18 cellular contexts compared by ENCODE assay signal in the genomic region with DNA sequence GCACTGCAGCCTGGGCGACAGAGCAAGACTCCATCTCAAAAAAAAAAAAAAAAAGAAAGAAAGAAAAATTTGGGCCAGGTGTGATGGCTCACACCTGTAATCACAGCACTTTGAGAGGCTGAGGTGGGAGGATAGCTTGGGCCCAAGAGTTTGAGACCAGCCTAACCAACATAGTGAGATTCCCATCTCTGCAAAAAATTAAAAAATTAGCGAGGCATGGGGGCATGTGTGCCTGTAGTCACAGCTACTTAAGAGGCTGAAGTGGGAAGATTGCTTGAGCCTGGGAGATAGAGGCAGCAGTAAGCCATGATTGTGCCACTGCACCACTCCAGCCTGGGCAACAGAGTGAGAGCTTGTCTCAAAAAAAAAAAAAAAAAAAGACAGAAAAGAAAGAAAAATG. TPM values are rescaled to one million over a fixed set of nuclear protein-coding genes. Genes with fewer than 3 reads are reported as not detected.
"Had no signal": no experiment of that assay in that cellular context is flagged by ENCODE, and none has a peak within 500 bp of the region (broad histone marks: within the 10 kb centered on the region; RNA-seq: fewer than 3 reads in every experiment).

No MANE protein-coding gene starts in this region.

- H3K27ac Mint-ChIP-seq: activated CD4-positive, alpha-beta memory T cell treated with anti-CD3 and anti-CD28 coated beads, Interleukin-2, amount 10 ng/mL, durations not matched to agents 7 days and 5 days; activated CD4-positive, alpha-beta T cell treated with anti-CD3 and anti-CD28 coated beads for 36 hours; nephron progenitor cell had no signal

- H3K4me1 ChIP-seq: psoas muscle had no signal

- ATAC-seq: activated CD4-positive, alpha-beta T cell treated with anti-CD3 and anti-CD28 coated beads for 36 hours; left lobe of liver; psoas muscle; right lobe of liver had no signal

- H3K4me3 ChIP-seq: psoas muscle, right lobe of liver, spleen, suprapubic skin, vagina had no signal

- H3K9me3 ChIP-seq: psoas muscle, right lobe of liver, spleen, suprapubic skin, vagina had no signal

- H3K36me3 ChIP-seq: brain microvascular endothelial cell, right lobe of liver, spleen, suprapubic skin, vagina had no signal

- H3K9me3 Mint-ChIP-seq: activated CD4-positive, alpha-beta memory T cell treated with anti-CD3 and anti-CD28 coated beads, Interleukin-2, amount 10 ng/mL, durations not matched to agents 7 days and 5 days had no signal

- DNase-seq: activated CD4-positive, alpha-beta memory T cell treated with anti-CD3 and anti-CD28 coated beads, Interleukin-2, amount 10 ng/mL, durations not matched to agents 7 days and 5 days; activated CD4-positive, alpha-beta T cell treated with anti-CD3 and anti-CD28 coated beads for 36 hours; activated naive CD4-positive, alpha-beta T cell treated with anti-CD3 and anti-CD28 coated beads for 36 hours; amygdala; brain microvascular endothelial cell; dermis blood vessel endothelial cell; nephron progenitor cell; psoas muscle; right lobe of liver; spleen; stimulated activated CD4-positive, alpha-beta T cell treated with anti-CD3 and anti-CD28 coated beads, Interleukin-1b, Interleukin-23, amount 100 ng/mL, for 48 hours; stimulated activated naive CD4-positive, alpha-beta T cell treated with Interleukin-2 at 50 U/mL for 16 hours; SW 1271; T-helper 9 cell had no signal

- H3K27me3 ChIP-seq: brain microvascular endothelial cell, right lobe of liver, spleen, suprapubic skin, vagina had no signal

- H3K27ac ChIP-seq: brain microvascular endothelial cell, psoas muscle, suprapubic skin, vagina had no signal

- H3K4me3 Mint-ChIP-seq: activated CD4-positive, alpha-beta memory T cell treated with anti-CD3 and anti-CD28 coated beads, Interleukin-2, amount 10 ng/mL, durations not matched to agents 7 days and 5 days; activated CD4-positive, alpha-beta T cell treated with anti-CD3 and anti-CD28 coated beads for 36 hours; activated naive CD4-positive, alpha-beta T cell treated with anti-CD3 and anti-CD28 coated beads for 36 hours; nephron progenitor cell had no signal

RNA-seq across cellular contexts. Expression of a gene that starts 2.9 kb away (rescaled TPM):
- total RNA-seq: cerebellum, dermis blood vessel endothelial cell had no signal

RNA-seq across cellular contexts. Expression of a gene that starts 20.1 kb away (rescaled TPM):
- total RNA-seq: cerebellum, dermis blood vessel endothelial cell, psoas muscle, spleen had no signal
